In the genomic region with DNA sequence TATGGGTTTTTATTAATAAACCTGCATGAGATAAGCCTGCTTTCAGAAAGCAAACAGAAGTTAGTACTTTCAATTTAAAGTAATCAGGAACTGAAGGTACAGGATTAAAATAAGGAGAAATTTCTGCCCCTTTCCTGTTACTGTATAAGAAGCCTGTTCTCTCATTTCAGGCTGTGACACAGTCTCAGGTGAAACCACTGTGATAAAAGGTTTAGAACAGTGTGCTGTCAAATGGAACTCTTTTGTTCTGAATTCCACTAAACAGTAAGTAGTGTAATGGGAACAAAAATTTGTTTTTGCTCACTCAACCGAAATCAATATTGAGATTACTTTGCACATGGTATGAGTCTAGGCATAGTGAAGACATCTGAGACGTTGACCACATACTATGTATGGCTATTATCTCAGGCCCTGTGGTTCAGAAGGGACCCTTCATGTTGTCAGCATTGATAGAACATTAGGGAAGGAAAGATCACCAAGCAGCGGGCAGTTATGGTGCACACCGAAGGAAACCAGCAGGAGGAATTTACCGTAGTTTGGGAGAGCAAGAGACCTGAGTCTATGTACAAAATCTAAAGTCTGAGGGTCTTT, we compare ENCODE assay signal across 36 cellular contexts. TPM values are rescaled to one million over a fixed set of nuclear protein-coding genes. Genes with fewer than 3 reads are reported as not detected.
"Had no signal": no experiment of that assay in that cellular context is flagged by ENCODE, and none has a peak within 500 bp of the region (broad histone marks: within the 10 kb centered on the region; RNA-seq: fewer than 3 reads in every experiment).

No MANE protein-coding gene starts in this region.

- H3K27ac ChIP-seq: SJCRH30, SK-N-MC had no signal

- H3K9me3 ChIP-seq: MG63, SJCRH30 had no signal

- ATAC-seq: activated CD4-positive, alpha-beta T cell treated with anti-CD3 and anti-CD28 coated beads for 36 hours; activated CD4-positive, CD25-positive, alpha-beta regulatory T cell treated with anti-CD3 and anti-CD28 coated beads, Interleukin-2, amount 50 U/mL, for 24 hours; activated CD8-positive, alpha-beta memory T cell treated with anti-CD3 and anti-CD28 coated beads, Interleukin-2, amount 10 ng/mL, durations not matched to agents 7 days and 5 days; activated naive CD8-positive, alpha-beta T cell treated with anti-CD3 and anti-CD28 coated beads, Interleukin-2, amount 50 U/mL, for 24 hours; WTC11 had no signal

- H3K36me3 Mint-ChIP-seq: activated CD4-positive, alpha-beta memory T cell treated with anti-CD3 and anti-CD28 coated beads for 36 hours; activated CD8-positive, alpha-beta memory T cell treated with anti-CD3 and anti-CD28 coated beads, Interleukin-2, amount 10 ng/mL, durations not matched to agents 7 days and 5 days; activated naive CD4-positive, alpha-beta T cell treated with anti-CD3 and anti-CD28 coated beads, Interleukin-2, amount 10 ng/mL, durations not matched to agents 7 days and 5 days; activated naive CD8-positive, alpha-beta T cell; brain; WTC11 had no signal

- H3K9me3 Mint-ChIP-seq: activated CD4-positive, alpha-beta memory T cell treated with anti-CD3 and anti-CD28 coated beads for 36 hours; activated naive CD4-positive, alpha-beta T cell treated with anti-CD3 and anti-CD28 coated beads, Interleukin-2, amount 10 ng/mL, durations not matched to agents 7 days and 5 days; activated naive CD8-positive, alpha-beta T cell treated with anti-CD3 and anti-CD28 coated beads, Interleukin-2, amount 50 U/mL, for 24 hours; brain; WTC11 had no signal

- DNase-seq: activated CD4-positive, alpha-beta memory T cell treated with anti-CD3 and anti-CD28 coated beads for 36 hours; activated CD4-positive, alpha-beta T cell treated with anti-CD3 and anti-CD28 coated beads for 36 hours; activated CD4-positive, alpha-beta T cell treated with anti-CD3 and anti-CD28 coated beads, Interleukin-2, amount 50 U/mL, for 1 hour; activated CD8-positive, alpha-beta memory T cell treated with anti-CD3 and anti-CD28 coated beads for 24 hours; activated CD8-positive, alpha-beta memory T cell treated with anti-CD3 and anti-CD28 coated beads, Interleukin-2, amount 10 ng/mL, durations not matched to agents 7 days and 5 days; activated CD8-positive, alpha-beta memory T cell treated with anti-CD3 and anti-CD28 coated beads, Interleukin-2, amount 50 U/mL, for 48 hours; activated effector memory CD4-positive, alpha-beta T cell treated with Interleukin-2 at 50 U/mL for 16 hours; activated naive CD4-positive, alpha-beta T cell treated with anti-CD3 and anti-CD28 coated beads, Interleukin-2, amount 10 ng/mL, durations not matched to agents 7 days and 5 days; activated naive CD8-positive, alpha-beta T cell treated with anti-CD3 and anti-CD28 coated beads, Interleukin-2, amount 50 U/mL, for 24 hours; activated T-cell treated with anti-CD3 and anti-CD28 coated beads, Interleukin-2, amount 50 U/mL, for 48 hours; anterior cingulate cortex; caudate nucleus; cerebellar nuclear complex; Kasumi-1; MG63; MV-4-11; NCI-H1092; NCI-H146; NCI-H187; NCI-H2029 treated with DMSO at 0.1 percent for 48 hours; NCI-H2107; NCI-H2171; NCI-H510A; NK-92 treated with Interleukin-12 subunit alpha and Interleukin-12 subunit beta, amount 100 ng/mL, for 24 hours; Right ventricle myocardium superior; SJCRH30; T1000 had no signal

- H3K27ac Mint-ChIP-seq: activated CD4-positive, alpha-beta memory T cell treated with anti-CD3 and anti-CD28 coated beads for 36 hours; activated CD4-positive, alpha-beta T cell treated with anti-CD3 and anti-CD28 coated beads for 36 hours; activated CD8-positive, alpha-beta memory T cell treated with anti-CD3 and anti-CD28 coated beads, Interleukin-2, amount 10 ng/mL, durations not matched to agents 7 days and 5 days; activated naive CD4-positive, alpha-beta T cell treated with anti-CD3 and anti-CD28 coated beads, Interleukin-2, amount 10 ng/mL, durations not matched to agents 7 days and 5 days; activated naive CD8-positive, alpha-beta T cell; activated naive CD8-positive, alpha-beta T cell treated with anti-CD3 and anti-CD28 coated beads, Interleukin-2, amount 50 U/mL, for 24 hours; brain; WTC11 had no signal

- H3K36me3 ChIP-seq: MG63, SJCRH30 had no signal

- H3K4me1 ChIP-seq: SJCRH30 had no signal

- H3K4me1 Mint-ChIP-seq: activated CD4-positive, alpha-beta T cell treated with anti-CD3 and anti-CD28 coated beads for 36 hours; activated CD8-positive, alpha-beta memory T cell treated with anti-CD3 and anti-CD28 coated beads, Interleukin-2, amount 10 ng/mL, durations not matched to agents 7 days and 5 days; activated naive CD4-positive, alpha-beta T cell treated with anti-CD3 and anti-CD28 coated beads, Interleukin-2, amount 10 ng/mL, durations not matched to agents 7 days and 5 days; activated naive CD8-positive, alpha-beta T cell treated with anti-CD3 and anti-CD28 coated beads, Interleukin-2, amount 50 U/mL, for 24 hours; brain; WTC11 had no signal

- H3K4me3 Mint-ChIP-seq: activated CD4-positive, alpha-beta memory T cell treated with anti-CD3 and anti-CD28 coated beads for 36 hours; activated CD4-positive, alpha-beta T cell treated with anti-CD3 and anti-CD28 coated beads for 36 hours; activated CD8-positive, alpha-beta memory T cell treated with anti-CD3 and anti-CD28 coated beads, Interleukin-2, amount 10 ng/mL, durations not matched to agents 7 days and 5 days; activated naive CD4-positive, alpha-beta T cell treated with anti-CD3 and anti-CD28 coated beads, Interleukin-2, amount 10 ng/mL, durations not matched to agents 7 days and 5 days; activated naive CD8-positive, alpha-beta T cell; activated naive CD8-positive, alpha-beta T cell treated with anti-CD3 and anti-CD28 coated beads, Interleukin-2, amount 50 U/mL, for 24 hours; brain; WTC11 had no signal

- H3K27me3 ChIP-seq: SJCRH30 had no signal

- H3K4me3 ChIP-seq: MG63, SJCRH30, SK-N-MC had no signal

RNA-seq across cellular contexts. Expression of a gene that starts 14.9 kb away (rescaled TPM):
- total RNA-seq: activated CD4-positive, alpha-beta T cell treated with anti-CD3 and anti-CD28 coated beads for 36 hours; activated CD8-positive, alpha-beta memory T cell treated with anti-CD3 and anti-CD28 coated beads, Interleukin-2, amount 10 ng/mL, durations not matched to agents 7 days and 5 days; bronchial epithelial cell; OCI-LY7; Right ventricle myocardium superior; T-helper 1 cell treated with Interleukin-12 subunit alpha and Interleukin-12 subunit beta and Interleukin-4 antibody, amounts not matched to agents 30 ng/mL and 1 ng/mL, for 36 hours; T-helper 2 cell treated with Interferon-gamma antibody and Interleukin-4, amounts not matched to agents 100 ng/mL and 5 ng/mL, for 36 hours; WTC11 had no signal
